8 cellular contexts compared by ENCODE assay signal in genomic region chr10:70232155-70232858, GRCh38. TPM values are rescaled to one million over a fixed set of nuclear protein-coding genes. Genes with fewer than 3 reads are reported as not detected.
DNase-seq lines count a peak whose midpoint lies in the region; ATAC-seq, FAIRE-seq and TF ChIP-seq lines count a peak whose summit lies in the region.

No MANE protein-coding gene starts in this region.

- dilution Hi-C loops in endothelial cell of umbilical vein (cut with MboI; ENCODE audit: extremely low pct_ligation_motif_present, low sequenced_read_pairs), result no loop called here

- H3K36me3 ChIP-seq in endothelial cell of umbilical vein (ENCODE audit: control insufficient read depth in 2 of 2, extremely low read depth in 1 of 2, insufficient read depth in 2 of 2, low read length in 2 of 2) (peaks cover 0 to 5% of the 10 kb centered on the region in 2 experiments), mucosa of rectum (ENCODE audit: control insufficient read depth in 2 of 2, insufficient read depth in 2 of 2, low read length in 2 of 2) (no peaks in the 10 kb centered on the region), stomach smooth muscle (ENCODE audit: control insufficient read depth in 2 of 2, insufficient read depth in 2 of 2, low read length in 2 of 2) (peaks cover 7 to 8% of the 10 kb centered on the region in 2 donors)

- H3K4me3 ChIP-seq in GM12864 (ENCODE audit: low read depth, low read length), result peak overlapping the region; percentile 67
- H3K4me3 ChIP-seq in endothelial cell of umbilical vein (replicated peaks in 1 of 3; ENCODE audit: insufficient read depth in 1 of 3, low read depth in 1 of 3, low read length in 3 of 3), result peak overlapping the region; percentile 72 to 91 (median 80)
- peak overlapping the region; percentile 79 to 86 for H3K4me3 ChIP-seq in mucosa of rectum (ENCODE audit: low read length in 2 of 2)
- H3K4me3 ChIP-seq in stomach smooth muscle (ENCODE audit: low read length in 2 of 2), result peak overlapping the region; percentile 67 to 86

- TF ChIP-seq POLR2A in endothelial cell of umbilical vein (IDR thresholded peaks at IDR 0.05; ENCODE audit: low read depth, low read length), result no peak

- no peaks in the 10 kb centered on the region for H3K9me1 ChIP-seq in endothelial cell of umbilical vein (replicated peaks; ENCODE audit: control insufficient read depth, extremely low read depth, insufficient read depth, low read length)

- H3K9ac ChIP-seq in endothelial cell of umbilical vein (replicated peaks; ENCODE audit: extremely low read depth, insufficient read depth, low read length), result peak overlapping the region; percentile 80
- H3K9ac ChIP-seq in mucosa of rectum (ENCODE audit: low read depth in 1 of 2, low read length in 2 of 2), result peak overlapping the region; percentile 90 to 98
- peak overlapping the region; percentile 81 to 94 for H3K9ac ChIP-seq in stomach smooth muscle (ENCODE audit: low read length in 2 of 2)

- H3K27ac ChIP-seq in endothelial cell of umbilical vein (ENCODE audit: insufficient read depth, low read depth, low read length) (peak overlapping the region; percentile 58), mucosa of rectum (ENCODE audit: low read depth in 2 of 2, low read length in 2 of 2) (peak overlapping the region; percentile 90 to 95), stomach smooth muscle (ENCODE audit: low read length) (peak overlapping the region; percentile 64)

- H3K4me1 ChIP-seq in endothelial cell of umbilical vein (ENCODE audit: control insufficient read depth, extremely low read depth, insufficient read depth, low read length), result peaks cover 11% of the 10 kb centered on the region
- H3K4me1 ChIP-seq in mucosa of rectum (ENCODE audit: control insufficient read depth in 2 of 2, insufficient read depth in 2 of 2, low read length in 2 of 2), result peaks cover 16 to 24% of the 10 kb centered on the region in 2 donors
- H3K4me1 ChIP-seq in stomach smooth muscle (ENCODE audit: control insufficient read depth, insufficient read depth, low read length), result peaks cover 12% of the 10 kb centered on the region

- CTCF ChIA-PET in activated CD8-positive, alpha-beta T cell treated with anti-CD3 and anti-CD28 coated beads, Interleukin-2, amount 10 ng/mL, durations not matched to agents 7 days and 5 days (lab: Charles Lee), result interaction anchor here (0.9 to 5.2 kb wide), 16 partner anchors 11 to 192 kb away, joined by 3 to 65 read pairs (median 5); partner anchors contain the start of gene TYSND1
- CTCF ChIA-PET in endothelial cell of umbilical vein (lab: Charles Lee), result interaction anchor here (0.7 to 4.5 kb wide), 14 partner anchors 9 to 172 kb away, joined by 3 to 50 read pairs (median 5); partner anchors contain the start of genes EIF4EBP2 and TYSND1

- peak overlapping the region; percentile 93 for H2AFZ ChIP-seq in endothelial cell of umbilical vein (ENCODE audit: low read depth, low read length)

- H3K27ac Mint-ChIP-seq in activated CD8-positive, alpha-beta T cell treated with anti-CD3 and anti-CD28 coated beads, Interleukin-2, amount 10 ng/mL, durations not matched to agents 7 days and 5 days, result peak overlapping the region; percentile 73

- BruUV-seq in endothelial cell of umbilical vein (replicated peaks; lab: Mats Ljungman, UMichigan), result no TSS peak

- H4K20me1 ChIP-seq in endothelial cell of umbilical vein (replicated peaks; ENCODE audit: control insufficient read depth, extremely low read depth, insufficient read depth, low read length), result no peaks in the 10 kb centered on the region

- H3K9me3 ChIP-seq in endothelial cell of umbilical vein (replicated peaks; ENCODE audit: control insufficient read depth, insufficient read depth, low read length) (no peaks in the 10 kb centered on the region), mucosa of rectum (ENCODE audit: control insufficient read depth in 2 of 2, low read length in 2 of 2) (no peaks in the 10 kb centered on the region), stomach smooth muscle (ENCODE audit: control insufficient read depth in 2 of 2, low read length in 2 of 2) (no peaks in the 10 kb centered on the region)

- H3K27me3 Mint-ChIP-seq in activated CD8-positive, alpha-beta T cell treated with anti-CD3 and anti-CD28 coated beads, Interleukin-2, amount 10 ng/mL, durations not matched to agents 7 days and 5 days (ENCODE audit: low read depth), result no peaks in the 10 kb centered on the region

- H3K4me3 Mint-ChIP-seq in activated CD8-positive, alpha-beta T cell treated with anti-CD3 and anti-CD28 coated beads, Interleukin-2, amount 10 ng/mL, durations not matched to agents 7 days and 5 days, result peak overlapping the region; percentile 78

- peak; percentile 71 for FAIRE-seq in endothelial cell of umbilical vein (lab: Jason Lieb, UNC)

- TF ChIP-seq CTCF in GM12864 (IDR thresholded peaks at IDR 0.05; ENCODE audit: low read depth, low read length, missing control alignments) (no peak), endothelial cell of umbilical vein (IDR thresholded peaks at IDR 0.05; ENCODE audit: extremely low read depth in 1 of 2, insufficient read depth in 1 of 2, low read depth in 1 of 2, low read length in 2 of 2) (no peak)

- peaks cover 45% of the 10 kb centered on the region for H3K79me2 ChIP-seq in endothelial cell of umbilical vein (ENCODE audit: control insufficient read depth, insufficient read depth, low read length)

- peaks cover 23% of the 10 kb centered on the region for H3K36me3 Mint-ChIP-seq in activated CD8-positive, alpha-beta T cell treated with anti-CD3 and anti-CD28 coated beads, Interleukin-2, amount 10 ng/mL, durations not matched to agents 7 days and 5 days (ENCODE audit: low read depth)

- peak; percentile 3 for ATAC-seq in activated CD8-positive, alpha-beta T cell treated with anti-CD3 and anti-CD28 coated beads, Interleukin-2, amount 10 ng/mL, durations not matched to agents 7 days and 5 days
- no peak for ATAC-seq in GM19397 (IDR thresholded peaks at IDR 0.05; ENCODE audit: unreplicated experiment)

- DNase-seq in GM12864 (ENCODE audit: low read depth), result no peak
- DNase-seq in NCI-H1105 (lab: John Stamatoyannopoulos, UW), result peak; percentile 26
- DNase-seq in activated CD8-positive, alpha-beta T cell treated with anti-CD3 and anti-CD28 coated beads, Interleukin-2, amount 10 ng/mL, durations not matched to agents 7 days and 5 days, result peak; percentile 61
- peak; percentile 74 for DNase-seq in endothelial cell of umbilical vein (ENCODE audit: low read depth, low spot score)
- DNase-seq in NCI-H524 treated with DMSO at 0.1 percent for 48 hours (lab: John Stamatoyannopoulos, UW), result no peak

- peak overlapping the region; percentile 82 for H3K4me2 ChIP-seq in endothelial cell of umbilical vein (ENCODE audit: insufficient read depth, low read length)

- peaks cover 50% of the 10 kb centered on the region for H3K4me1 Mint-ChIP-seq in activated CD8-positive, alpha-beta T cell treated with anti-CD3 and anti-CD28 coated beads, Interleukin-2, amount 10 ng/mL, durations not matched to agents 7 days and 5 days (ENCODE audit: low read depth)

- intact Hi-C loops in endothelial cell of umbilical vein (cut with micrococcal nuclease), result loop anchor here (2.0 to 5.0 kb wide), 3 partner anchors 64 to 150 kb away; partner anchors contain the start of genes LRRC20 and TYSND1

- no peaks in the 10 kb centered on the region for H3K27me3 ChIP-seq in endothelial cell of umbilical vein (ENCODE audit: control insufficient read depth in 2 of 2, insufficient read depth in 2 of 2, low read length in 2 of 2)
- H3K27me3 ChIP-seq in mucosa of rectum (ENCODE audit: control insufficient read depth in 2 of 2, insufficient read depth in 2 of 2, low read length in 2 of 2), result no peaks in the 10 kb centered on the region
- H3K27me3 ChIP-seq in stomach smooth muscle (ENCODE audit: control insufficient read depth in 1 of 2, insufficient read depth in 2 of 2, low read length in 2 of 2), result no peaks in the 10 kb centered on the region

- H3K9me3 Mint-ChIP-seq in activated CD8-positive, alpha-beta T cell treated with anti-CD3 and anti-CD28 coated beads, Interleukin-2, amount 10 ng/mL, durations not matched to agents 7 days and 5 days (ENCODE audit: insufficient read depth), result no peaks in the 10 kb centered on the region

- POLR2A ChIA-PET in activated CD8-positive, alpha-beta T cell treated with anti-CD3 and anti-CD28 coated beads, Interleukin-2, amount 10 ng/mL, durations not matched to agents 7 days and 5 days (lab: Charles Lee), result interaction anchor here (0.6 to 2.6 kb wide), 10 partner anchors 10 to 775 kb away, joined by 3 to 13 read pairs (median 3); partner anchors contain the start of genes EIF4EBP2, LRRC20 and SAR1A
- POLR2A ChIA-PET in endothelial cell of umbilical vein (lab: Charles Lee), result interaction anchor here (0.6 to 1.5 kb wide), 4 partner anchors 11 to 132 kb away, joined by 3 to 6 read pairs (median 3); partner anchors contain the start of gene SAR1A

TF ChIP-seq in endothelial cell of umbilical vein, 7 proteins besides CTCF, POLR2A, EP300 and RAD21 (continues in another document):
- TF ChIP-seq JUN (IDR thresholded peaks at IDR 0.05; ENCODE audit: borderline replicate concordance, insufficient read depth, insufficient read length, low read depth) (peak; percentile 74), GATA2 (IDR thresholded peaks at IDR 0.05; ENCODE audit: insufficient read depth, insufficient read length, low read depth, low read length) (peak; percentile 79), POLR2AphosphoS5 (IDR thresholded peaks at IDR 0.05; ENCODE audit: insufficient read depth, low read depth, low read length) (peak; percentile 22)

RNA-seq across cellular contexts. Expression of gene PPA1, which starts 0.9 kb away (rescaled TPM):
- 100 to 1,000 TPM; 175 TPM for total RNA-seq in activated CD8-positive, alpha-beta T cell treated with anti-CD3 and anti-CD28 coated beads, Interleukin-2, amount 10 ng/mL, durations not matched to agents 7 days and 5 days
- total RNA-seq in endothelial cell of umbilical vein, result 115 and 140 TPM in 2 replicates
- 48.5 and 63.5 TPM in 2 replicates for polyA plus RNA-seq in endothelial cell of umbilical vein
- 108 and 109 TPM in 2 replicates for polyA plus RNA-seq in endothelial cell of umbilical vein (2011; cell fraction: cytosol; rRNA removed)
- 45.8 and 59.1 TPM in 2 replicates for polyA plus RNA-seq in endothelial cell of umbilical vein (2011; cell fraction: nucleus; rRNA removed)
- 187 and 200 TPM in 2 replicates for polyA plus RNA-seq in endothelial cell of umbilical vein (2012)
- 62.0 and 80.5 TPM in 2 replicates for polyA minus RNA-seq in endothelial cell of umbilical vein
- 145 TPM for polyA minus RNA-seq in endothelial cell of umbilical vein (2011; cell fraction: cytosol; rRNA and poly(A)+ RNA removed)
- polyA minus RNA-seq in endothelial cell of umbilical vein (2011; cell fraction: nucleus; rRNA and poly(A)+ RNA removed), result 32.3 and 60.3 TPM in 2 replicates

RNA-seq across cellular contexts. Expression of gene NPFFR1, which starts 51.5 kb away (rescaled TPM):
- not detected for total RNA-seq in activated CD8-positive, alpha-beta T cell treated with anti-CD3 and anti-CD28 coated beads, Interleukin-2, amount 10 ng/mL, durations not matched to agents 7 days and 5 days
- not detected in 2 replicates for total RNA-seq in endothelial cell of umbilical vein
- not detected in 2 replicates for polyA plus RNA-seq in endothelial cell of umbilical vein
- polyA plus RNA-seq in endothelial cell of umbilical vein (2011; cell fraction: cytosol; rRNA removed), result not detected in 2 replicates
- polyA plus RNA-seq in endothelial cell of umbilical vein (2011; cell fraction: nucleus; rRNA removed), result not detected in 2 replicates
- polyA plus RNA-seq in endothelial cell of umbilical vein (2012), result not detected in 2 replicates
- not detected in 2 replicates for polyA minus RNA-seq in endothelial cell of umbilical vein
- polyA minus RNA-seq in endothelial cell of umbilical vein (2011; cell fraction: cytosol; rRNA and poly(A)+ RNA removed), result not detected
- polyA minus RNA-seq in endothelial cell of umbilical vein (2011; cell fraction: nucleus; rRNA and poly(A)+ RNA removed), result not detected in 2 replicates

Comparison
In these comparisons a context has a peak if more than half of its experiments do, and no peak if none do; other contexts are left out.
1. DNase-seq: peak in NCI-H1105 (single experiment), activated CD8-positive, alpha-beta T cell treated with anti-CD3 and anti-CD28 coated beads, Interleukin-2, amount 10 ng/mL, durations not matched to agents 7 days and 5 days (single experiment) and endothelial cell of umbilical vein (single experiment); none in GM12864 (single experiment) and NCI-H524 treated with DMSO at 0.1 percent for 48 hours (single experiment).
2. Peak in every context shown above with its lines, with median percentiles within 50 percentile points of each other: H3K4me3 ChIP-seq, H3K27ac ChIP-seq and H3K9ac ChIP-seq.